13 cellular contexts compared by ENCODE assay signal in genomic region chr7:157609516-157609915, GRCh38.
A peak's percentile ranks its signal among the peaks of the same experiment; 100 is the strongest.
DNase-seq lines count a peak whose midpoint lies in the region; ATAC-seq and TF ChIP-seq lines count a peak whose summit lies in the region.
"Had no signal": no experiment of that assay in that cellular context is flagged by ENCODE, and none has a peak within 500 bp of the region (broad histone marks: within the 10 kb centered on the region; RNA-seq: fewer than 3 reads in every experiment).

No MANE protein-coding gene starts in this region.

- H3K9me3 Mint-ChIP-seq in activated CD4-positive, alpha-beta T cell treated with anti-CD3 and anti-CD28 coated beads, Interleukin-2, amount 10 ng/mL, durations not matched to agents 24 days and 14 days: no peaks in the 10 kb centered on the region
- H3K9me3 Mint-ChIP-seq in activated CD4-positive, alpha-beta T cell treated with anti-CD3 and anti-CD28 coated beads, Interleukin-2, amount 10 ng/mL, durations not matched to agents 7 days and 5 days: no peaks in the 10 kb centered on the region
- H3K9me3 Mint-ChIP-seq in neural crest cell: no peaks in the 10 kb centered on the region

- POLR2A ChIA-PET in activated CD4-positive, alpha-beta T cell treated with anti-CD3 and anti-CD28 coated beads, Interleukin-2, amount 10 ng/mL, durations not matched to agents 7 days and 5 days (lab: Charles Lee): no interaction called here

- H3K27ac ChIP-seq in sigmoid colon: no peak overlapping the region
- H3K27ac ChIP-seq: 22Rv1, GM23248 had no signal

- H3K4me1 ChIP-seq in sigmoid colon: peaks cover 0 to 19% (median 6%) of the 10 kb centered on the region in 4 donors

- CTCF ChIA-PET in activated CD4-positive, alpha-beta T cell treated with anti-CD3 and anti-CD28 coated beads, Interleukin-2, amount 10 ng/mL, durations not matched to agents 7 days and 5 days (lab: Charles Lee): no interaction called here

- H3K27me3 Mint-ChIP-seq in activated CD4-positive, alpha-beta T cell treated with anti-CD3 and anti-CD28 coated beads, Interleukin-2, amount 10 ng/mL, durations not matched to agents 24 days and 14 days: peaks cover 2% of the 10 kb centered on the region
- H3K27me3 Mint-ChIP-seq in activated CD4-positive, alpha-beta T cell treated with anti-CD3 and anti-CD28 coated beads, Interleukin-2, amount 10 ng/mL, durations not matched to agents 7 days and 5 days: no peaks in the 10 kb centered on the region
- H3K27me3 Mint-ChIP-seq in neural crest cell (ENCODE audit: low read depth): peaks cover 3% of the 10 kb centered on the region

- no peak for DNase-seq in activated CD4-positive, alpha-beta T cell treated with anti-CD3 and anti-CD28 coated beads, Interleukin-2, amount 10 ng/mL, durations not matched to agents 24 days and 14 days
- no peak for DNase-seq in activated CD4-positive, alpha-beta T cell treated with anti-CD3 and anti-CD28 coated beads, Interleukin-2, amount 10 ng/mL, durations not matched to agents 7 days and 5 days
- no peak for DNase-seq in neural crest cell (ENCODE audit: low read depth, low spot score)
- DNase-seq in sigmoid colon: peak; percentile 48
- no peak for DNase-seq in medulla oblongata (ENCODE audit: extremely low spot score)
- DNase-seq: DMS 273 treated with DMSO at 0.1 percent for 48 hours, GM23248, KG1 had no signal

- no peak for ATAC-seq in HG03378 (IDR thresholded peaks at IDR 0.05; ENCODE audit: unreplicated experiment)
- ATAC-seq in GM18867 (IDR thresholded peaks at IDR 0.05; ENCODE audit: unreplicated experiment): no peak
- ATAC-seq: HCT116 had no signal

- peak overlapping the region; percentile 37 for H3K27ac Mint-ChIP-seq in activated CD4-positive, alpha-beta T cell treated with anti-CD3 and anti-CD28 coated beads, Interleukin-2, amount 10 ng/mL, durations not matched to agents 24 days and 14 days
- H3K27ac Mint-ChIP-seq in activated CD4-positive, alpha-beta T cell treated with anti-CD3 and anti-CD28 coated beads, Interleukin-2, amount 10 ng/mL, durations not matched to agents 7 days and 5 days: no peak overlapping the region
- H3K27ac Mint-ChIP-seq in neural crest cell (ENCODE audit: unreplicated experiment): peak overlapping the region; percentile 62
- H3K27ac Mint-ChIP-seq: IgD-negative memory B cell had no signal

- H3K4me3 Mint-ChIP-seq in activated CD4-positive, alpha-beta T cell treated with anti-CD3 and anti-CD28 coated beads, Interleukin-2, amount 10 ng/mL, durations not matched to agents 24 days and 14 days: no peak overlapping the region
- no peak overlapping the region for H3K4me3 Mint-ChIP-seq in activated CD4-positive, alpha-beta T cell treated with anti-CD3 and anti-CD28 coated beads, Interleukin-2, amount 10 ng/mL, durations not matched to agents 7 days and 5 days
- H3K4me3 Mint-ChIP-seq in neural crest cell: no peak overlapping the region

- intact Hi-C loops in activated CD4-positive, alpha-beta T cell treated with anti-CD3 and anti-CD28 coated beads, Interleukin-2, amount 10 ng/mL, durations not matched to agents 24 days and 14 days (cut with micrococcal nuclease): no loop called here
- intact Hi-C loops in sigmoid colon (cut with DNase I): no loop called here

- H3K4me1 Mint-ChIP-seq in activated CD4-positive, alpha-beta T cell treated with anti-CD3 and anti-CD28 coated beads, Interleukin-2, amount 10 ng/mL, durations not matched to agents 24 days and 14 days: peaks cover 5% of the 10 kb centered on the region
- peaks cover 24% of the 10 kb centered on the region for H3K4me1 Mint-ChIP-seq in activated CD4-positive, alpha-beta T cell treated with anti-CD3 and anti-CD28 coated beads, Interleukin-2, amount 10 ng/mL, durations not matched to agents 7 days and 5 days
- peaks cover 6% of the 10 kb centered on the region for H3K4me1 Mint-ChIP-seq in neural crest cell

- H3K4me3 ChIP-seq in sigmoid colon: no peak overlapping the region
- H3K4me3 ChIP-seq: GM23248 had no signal

- no peak for TF ChIP-seq POLR2A in sigmoid colon (IDR thresholded peaks at IDR 0.05)

- TF ChIP-seq CTCF in neural crest cell (conservative IDR thresholded peaks at IDR 0.05) (no peak), sigmoid colon (IDR thresholded peaks at IDR 0.05) (no peak)

- peaks cover 0 to 8% (median 0%) of the 10 kb centered on the region in 3 donors for H3K27me3 ChIP-seq in sigmoid colon

- H3K36me3 Mint-ChIP-seq in activated CD4-positive, alpha-beta T cell treated with anti-CD3 and anti-CD28 coated beads, Interleukin-2, amount 10 ng/mL, durations not matched to agents 24 days and 14 days (ENCODE audit: low read depth): no peaks in the 10 kb centered on the region
- no peaks in the 10 kb centered on the region for H3K36me3 Mint-ChIP-seq in activated CD4-positive, alpha-beta T cell treated with anti-CD3 and anti-CD28 coated beads, Interleukin-2, amount 10 ng/mL, durations not matched to agents 7 days and 5 days (ENCODE audit: low read depth)
- peaks cover 15% of the 10 kb centered on the region for H3K36me3 Mint-ChIP-seq in neural crest cell (ENCODE audit: low read depth)
- H3K36me3 Mint-ChIP-seq: IgD-negative memory B cell had no signal

- no peak for TF ChIP-seq EP300 in sigmoid colon (IDR thresholded peaks at IDR 0.05)

- no peaks in the 10 kb centered on the region for H3K9me3 ChIP-seq in sigmoid colon

- H3K36me3 ChIP-seq in sigmoid colon: no peaks in the 10 kb centered on the region

- 95 to 96% methylated on average over 15 of the region's 15 CpGs for WGBS in sigmoid colon, 2 donors
